ENCODE assay signal across 1 cellular context in genomic region chr17:58530655-58531054, GRCh38.
TF ChIP-seq lines count a peak whose summit lies in the region.

No MANE protein-coding gene starts in this region.

TF ChIP-seq in H1, 55 proteins besides CTCF, POLR2A, EP300 and RAD21:
- TF ChIP-seq CBX5 (IDR thresholded peaks at IDR 0.05; ENCODE audit: low read depth, low read length) = no peak
- no peak for TF ChIP-seq JUND (IDR thresholded peaks at IDR 0.05; ENCODE audit: low read length)
- TF ChIP-seq TAF7 (optimal IDR thresholded peaks at IDR 0.05; ENCODE audit: borderline replicate concordance, low read depth, low read length) = no peak
- no peak for TF ChIP-seq TBP (IDR thresholded peaks at IDR 0.05; ENCODE audit: low read depth, low read length)
- TF ChIP-seq MAX (IDR thresholded peaks at IDR 0.05) = no peak
